8 cellular contexts compared by ENCODE assay signal in the genomic region with DNA sequence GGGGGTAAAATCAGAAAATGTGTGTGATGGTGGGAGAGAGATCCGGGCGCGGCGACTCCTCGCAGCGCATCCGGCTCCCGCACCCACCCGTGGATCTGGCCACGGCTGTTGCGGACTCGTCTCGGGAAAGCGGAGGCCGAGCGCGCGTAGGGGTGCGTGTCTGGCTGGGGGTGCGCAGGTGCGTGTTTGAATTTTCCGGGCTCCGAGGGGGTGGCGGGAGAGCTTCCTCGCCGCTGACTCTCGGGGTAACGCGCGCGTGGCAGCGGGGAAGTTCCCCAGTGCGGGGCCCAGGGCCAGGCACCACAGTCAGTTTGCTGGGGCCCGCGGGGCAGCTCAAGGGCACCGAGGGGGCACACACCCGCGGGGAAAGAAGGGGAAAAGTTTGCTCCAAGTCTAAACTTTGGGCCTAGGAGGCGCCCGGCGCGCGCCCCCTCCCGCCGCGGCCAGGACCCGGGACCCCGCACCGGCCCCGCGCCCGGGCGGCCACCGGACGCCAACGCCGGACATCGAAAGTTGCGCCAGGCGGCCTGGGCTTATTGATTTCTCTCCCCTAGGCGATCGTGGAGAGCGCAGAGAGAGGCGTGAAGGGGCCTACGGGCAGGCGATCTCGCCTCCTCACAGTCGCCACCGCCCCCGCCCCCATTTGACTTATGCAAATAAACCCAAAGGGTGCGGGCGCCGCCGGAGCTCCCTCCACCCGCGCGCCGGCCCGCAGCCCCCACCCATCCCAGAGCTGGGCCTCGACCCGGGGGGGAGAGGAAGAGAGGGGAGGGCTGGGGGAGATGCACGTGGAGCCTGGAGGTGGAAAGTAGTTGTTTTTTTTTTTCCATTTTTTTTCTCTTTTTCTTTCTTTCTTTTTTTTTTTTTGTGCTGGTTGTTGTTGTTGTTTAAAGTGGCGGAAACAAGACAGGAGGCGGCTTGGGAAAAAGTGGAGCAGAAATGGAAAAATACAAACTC. TPM values are rescaled to one million over a fixed set of nuclear protein-coding genes. Genes with fewer than 3 reads are reported as not detected.
DNase-seq lines count a peak whose midpoint lies in the region; ATAC-seq and TF ChIP-seq lines count a peak whose summit lies in the region.

No MANE protein-coding gene starts in this region.

- H3K4me3 ChIP-seq in Panc1 (ENCODE audit: low read depth in 2 of 2, low read length in 2 of 2) (peak overlapping the region; percentile 53 to 60), neutrophil (ENCODE audit: low read depth in 1 of 2, low read length in 1 of 2) (peak overlapping the region; percentile 97), thoracic aorta (peak overlapping the region; percentile 98)

- no TSS peak for BruUV-seq in Panc1 (replicated peaks; lab: Mats Ljungman, UMichigan)

- intact Hi-C loops in Panc1 (cut with micrococcal nuclease; ENCODE audit: unreplicated experiment): no loop called here

- in situ Hi-C loops in Panc1 (cut with HindIII; ENCODE audit: low pct_unique_long_range_greater_than_20kb, low sequenced_read_pairs): no loop called here

- peak; percentile 39 for ATAC-seq in GM21737 (IDR thresholded peaks at IDR 0.05; ENCODE audit: unreplicated experiment)
- ATAC-seq in Panc1: peak; percentile 31; the same call in 1 of the 2 replicates
- peak; percentile 16 for ATAC-seq in thoracic aorta (ENCODE audit: insufficient number of reproducible peaks, low FRiP score, low read depth)

- DNase-seq in AG08396 (ENCODE audit: low spot score): peak; percentile 24
- no peak for DNase-seq in Panc1 (ENCODE audit: low read depth, low spot score)
- peak; percentile 31 for DNase-seq in activated gamma-delta T cell (lab: John Stamatoyannopoulos, UW)
- DNase-seq in globus pallidus (ENCODE audit: low spot score): peak; percentile 70
- peak; percentile 46 for DNase-seq in thoracic aorta (ENCODE audit: low spot score)
- DNase-seq in dedifferentiated amniotic fluid mesenchymal stem cell (ENCODE audit: extremely low spot score): no peak

- TF ChIP-seq CTCF in Panc1 (IDR thresholded peaks at IDR 0.05) (no peak), neutrophil (IDR thresholded peaks at IDR 0.05) (no peak), thoracic aorta (IDR thresholded peaks at IDR 0.05) (no peak)

- POLR2A ChIA-PET in Panc1 (lab: Charles Lee): interaction anchor here (0.6 kb wide), 1 partner anchor 517 kb away, joined by 3 read pairs; no protein-coding TSS in a partner anchor

- no peaks in the 10 kb centered on the region for H3K9me3 ChIP-seq in Panc1 (ENCODE audit: control insufficient read depth, insufficient read depth, low read depth, low read length)
- no peaks in the 10 kb centered on the region for H3K9me3 ChIP-seq in neutrophil
- no peaks in the 10 kb centered on the region for H3K9me3 ChIP-seq in thoracic aorta

- peaks cover 6% of the 10 kb centered on the region for H3K27me3 ChIP-seq in Panc1 (ENCODE audit: control insufficient read depth, insufficient read depth, low read length)
- H3K27me3 ChIP-seq in neutrophil: no peaks in the 10 kb centered on the region
- H3K27me3 ChIP-seq in thoracic aorta (replicated peaks; ENCODE audit: insufficient read depth): no peaks in the 10 kb centered on the region

- H3K36me3 ChIP-seq in Panc1 (ENCODE audit: control insufficient read depth, insufficient read depth, low read length) (no peaks in the 10 kb centered on the region), neutrophil (no peaks in the 10 kb centered on the region), thoracic aorta (no peaks in the 10 kb centered on the region)

- CTCF ChIA-PET in Panc1 (lab: Charles Lee): no interaction called here

- H3K27ac ChIP-seq in Panc1 (ENCODE audit: low read length): no peak overlapping the region
- peak overlapping the region; percentile 100 for H3K27ac ChIP-seq in neutrophil
- peak overlapping the region; percentile 97 for H3K27ac ChIP-seq in thoracic aorta

- H3K4me1 ChIP-seq in Panc1 (ENCODE audit: control insufficient read depth, insufficient read depth, low read length) (no peaks in the 10 kb centered on the region), neutrophil (ENCODE audit: control insufficient read depth in 1 of 2, insufficient read depth in 1 of 2, low read depth in 1 of 2, low read length in 1 of 2) (peaks cover 62 to 63% of the 10 kb centered on the region in 2 experiments), thoracic aorta (ENCODE audit: control insufficient read depth in 1 of 2, low read depth in 2 of 2) (peaks cover 26 to 38% of the 10 kb centered on the region in 2 donors)

RNA-seq across cellular contexts. Expression of a gene that starts 0.6 kb away (rescaled TPM):
- total RNA-seq in Panc1 (2021; ENCODE audit: unreplicated experiment) (2.9 TPM), thoracic aorta (100 to 1,000 TPM; 176 to 255 TPM)
- 0.97 TPM for polyA plus RNA-seq in Panc1 (2012; ENCODE audit: insufficient read length)

Comparison
In these comparisons a context has a peak if more than half of its experiments do, and no peak if none do; other contexts are left out.
1. DNase-seq: peak in AG08396 (single experiment), activated gamma-delta T cell (single experiment), globus pallidus (single experiment) and thoracic aorta (single experiment); none in Panc1 (single experiment) and dedifferentiated amniotic fluid mesenchymal stem cell (single experiment).
2. RNA of a gene that starts 0.6 kb away (total RNA-seq): 176 to 255 TPM in thoracic aorta; 2.9 TPM in Panc1 (single experiment); every median in the first group is over 10 times any median in the second.
3. Peak in every context shown above with its lines, with median percentiles within 50 percentile points of each other: ATAC-seq and H3K4me3 ChIP-seq.